Comparison of ENCODE assay signal across 25 cellular contexts in genomic region chr2:126976721-126977328, GRCh38.
"Had no signal": no experiment of that assay in that cellular context is flagged by ENCODE, and none has a peak within 500 bp of the region (broad histone marks: within the 10 kb centered on the region; RNA-seq: fewer than 3 reads in every experiment).

No MANE protein-coding gene starts in this region.

- ATAC-seq: effector memory CD8-positive, alpha-beta T cell; left lung; mucosa of descending colon; natural killer cell treated with Interleukin-12 subunit alpha and Interleukin-12 subunit beta and Interleukin-15 and Interleukin-18, amount 100 ng/mL, for 72 hours had no signal

- FAIRE-seq: endometrium, kidney had no signal

- H3K4me1 ChIP-seq: prostate gland had no signal

- H3K9me3 ChIP-seq: esophagus squamous epithelium, left lung, mucosa of descending colon, prostate gland, right atrium auricular region, sigmoid colon, stomach, thyroid gland, vagina had no signal

- DNase-seq: cortex of kidney; effector memory CD8-positive, alpha-beta T cell; erythroblast; esophagus squamous epithelium; foreskin melanocyte; glutamatergic neuron; hypothalamus; kidney; mesenchymal stem cell; naive B cell; nucleus accumbens; sigmoid colon; stimulated activated CD4-positive, alpha-beta T cell treated with anti-CD3 and anti-CD28 coated beads, Interleukin-2, amount 100 ng/mL, for 24 hours; stimulated activated CD4-positive, alpha-beta T cell treated with anti-CD3 and anti-CD28 coated beads, Interleukin-4, amount 100 ng/mL, for 24 hours; stimulated activated naive CD4-positive, alpha-beta T cell treated with Interleukin-2 at 50 U/mL for 16 hours; stomach; trophoblast cell had no signal

- H3K27me3 ChIP-seq: right atrium auricular region, sigmoid colon, thyroid gland, vagina had no signal

- H3K27ac ChIP-seq: esophagus squamous epithelium, left lung, prostate gland, right atrium auricular region, sigmoid colon, stomach, thyroid gland, vagina had no signal

- H3K4me3 ChIP-seq: esophagus squamous epithelium, left lung, mucosa of descending colon, prostate gland, right atrium auricular region, sigmoid colon, stomach, thyroid gland, vagina had no signal

- H3K36me3 ChIP-seq: esophagus squamous epithelium, left lung, prostate gland, right atrium auricular region, sigmoid colon, stomach, thyroid gland, vagina had no signal
